8 cellular contexts compared by ENCODE assay signal in the genomic region with DNA sequence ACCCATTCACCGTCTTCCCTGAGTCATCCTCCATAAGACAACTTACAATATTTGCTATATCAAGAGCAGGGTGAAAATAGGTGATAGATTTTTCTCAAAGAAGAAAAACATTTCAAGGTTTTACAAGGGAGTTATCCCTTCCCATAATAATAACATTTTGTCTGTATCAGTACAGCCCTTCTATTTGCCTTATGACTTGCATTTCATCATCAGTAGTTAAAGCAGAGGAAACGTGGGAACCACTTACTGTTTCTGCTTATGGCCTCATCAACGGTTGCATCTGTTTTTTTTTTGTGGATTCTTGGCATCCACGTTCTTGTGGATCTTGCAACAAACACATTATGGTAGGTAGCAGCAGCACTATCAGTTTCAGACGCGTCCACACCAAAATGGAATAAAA.
A peak's percentile ranks its signal among the peaks of the same experiment; 100 is the strongest.
DNase-seq lines count a peak whose midpoint lies in the region; ATAC-seq, FAIRE-seq and TF ChIP-seq lines count a peak whose summit lies in the region.
"Not testable (repeated sequence)": the region's sequence is repeated elsewhere in the genome, so short reads cannot be mapped to it uniquely, and the experiment has no call there.

No MANE protein-coding gene starts in this region.

- FAIRE-seq in A549 (lab: Jason Lieb, UNC), result not testable (repeated sequence)

- intact Hi-C loops in PC-9 (cut with micrococcal nuclease; ENCODE audit: unreplicated experiment); left ventricle myocardium inferior (cut with micrococcal nuclease): not testable (repeated sequence)

- H3K4me3 ChIP-seq in A549 (peak overlapping the region; percentile 68), HAP-1 (peak overlapping the region; percentile 37), PC-9 (peak overlapping the region; percentile 67), ectodermal cell (ENCODE audit: insufficient read depth, low read depth, low read length) (peak overlapping the region; percentile 47), left ventricle myocardium inferior (peak overlapping the region; percentile 67), mesodermal cell (ENCODE audit: extremely low read depth, insufficient read depth, low read length, poor library complexity, severe bottlenecking) (peak overlapping the region; percentile 36)
- not testable (repeated sequence) for H3K4me3 ChIP-seq in smooth muscle cell

- not testable (repeated sequence) for BruUV-seq in PC-9 (replicated peaks; lab: Mats Ljungman, UMichigan)

- POLR2A ChIA-PET in A549 (lab: Yijun Ruan, JAX); PC-9 (lab: Charles Lee; ENCODE audit: unreplicated experiment); WTC11 (lab: Charles Lee): not testable (repeated sequence)

- DNase-seq in A549 (ENCODE audit: low read depth in 1 of 2, low spot score in 1 of 2), result peak in 1 of 2 experiments; percentile 16
- not testable (repeated sequence) for DNase-seq in HAP-1 (ENCODE audit: low spot score in 2 of 2); PC-9; WTC11 (ENCODE audit: low spot score); left ventricle myocardium inferior; smooth muscle cell (lab: John Stamatoyannopoulos, UW; ENCODE audit: unreplicated experiment)

- ATAC-seq in A549, result peak; percentile 15 to 19; a peak in 4 of 6 replicates
- ATAC-seq in WTC11, result not testable (repeated sequence)

- not testable (repeated sequence) for H3K27ac Mint-ChIP-seq in WTC11

- peak overlapping the region; percentile 98 for H3K4me3 Mint-ChIP-seq in WTC11

- H3K9me3 ChIP-seq in A549; HAP-1; PC-9 (ENCODE audit: insufficient read depth, low read depth); ectodermal cell (ENCODE audit: control insufficient read depth, low read length); left ventricle myocardium inferior (replicated peaks); mesodermal cell (ENCODE audit: control insufficient read depth, low read length); smooth muscle cell (replicated peaks; ENCODE audit: low read depth): not testable (repeated sequence)

- H4K20me1 ChIP-seq in PC-9 (ENCODE audit: insufficient read depth); smooth muscle cell (ENCODE audit: low read depth): not testable (repeated sequence)

- H3K27me3 Mint-ChIP-seq in WTC11 (ENCODE audit: low read depth), result peaks cover 22% of the 10 kb centered on the region

- in situ Hi-C loops in HAP-1 (cut with MboI; ENCODE audit: low sequenced_read_pairs), result not testable (repeated sequence)

- H2AFZ ChIP-seq in PC-9, result peak overlapping the region; percentile 87; the same call in 1 of the 2 replicates
- not testable (repeated sequence) for H2AFZ ChIP-seq in smooth muscle cell (ENCODE audit: low read depth)

- not testable (repeated sequence) for TF ChIP-seq POLR2A in A549 (IDR thresholded peaks at IDR 0.05; ENCODE audit: low read length)

- H3K4me1 Mint-ChIP-seq in WTC11, result not testable (repeated sequence)

- not testable (repeated sequence) for H3F3A ChIP-seq in PC-9 (ENCODE audit: insufficient read depth, low read depth); smooth muscle cell (ENCODE audit: low read depth)

- H3K4me2 ChIP-seq in A549 (peak overlapping the region; percentile 63), PC-9 (peak overlapping the region; percentile 85), smooth muscle cell (peak overlapping the region; percentile 31)

- H3K27me3 ChIP-seq in HAP-1 (ENCODE audit: low read depth); PC-9 (ENCODE audit: insufficient read depth, low read depth); ectodermal cell (ENCODE audit: control insufficient read depth, insufficient read depth, low read length, poor library complexity, severe bottlenecking); left ventricle myocardium inferior (ENCODE audit: low read depth); smooth muscle cell (ENCODE audit: low read depth): not testable (repeated sequence)

- not testable (repeated sequence) for TF ChIP-seq RAD21 in A549 (conservative IDR thresholded peaks at IDR 0.05 in 1 of 2, IDR thresholded peaks at IDR 0.05 in 1 of 2)

- WGBS in A549 (ENCODE audit: missing lambda C conversion rate), result under 1% methylated on average over 6 of the region's 6 CpGs
- 5 to 14% methylated on average over 2 to 4 of the region's 6 CpGs for WGBS in ectodermal cell, 2 experiments
- 0% methylated on average over 2 of the region's 6 CpGs; no CpG with 5 or more reads in 1 of the 2 experiments for WGBS in mesodermal cell (ENCODE audit: insufficient coverage in 2 of 2), 2 experiments
- WGBS in smooth muscle cell (ENCODE audit: low lambda C conversion rate), result 62% methylated on average over 6 of the region's 6 CpGs

- H3K36me3 ChIP-seq in HAP-1 (replicated peaks); PC-9 (ENCODE audit: low read depth); ectodermal cell (ENCODE audit: control insufficient read depth, insufficient read depth, low read length); left ventricle myocardium inferior; mesodermal cell (ENCODE audit: control insufficient read depth, insufficient read depth, low read length); smooth muscle cell (ENCODE audit: low read depth): not testable (repeated sequence)

- H3K4me1 ChIP-seq in A549; HAP-1; PC-9 (replicated peaks; ENCODE audit: insufficient read depth); ectodermal cell (ENCODE audit: control insufficient read depth, insufficient read depth, low read length); left ventricle myocardium inferior; mesodermal cell (ENCODE audit: control insufficient read depth, insufficient read depth, low read length, poor library complexity, severe bottlenecking); smooth muscle cell (ENCODE audit: low read depth): not testable (repeated sequence)

- not testable (repeated sequence) for H3K79me2 ChIP-seq in PC-9 (ENCODE audit: low read depth); smooth muscle cell (ENCODE audit: low read depth)

- CTCF ChIA-PET in A549 (lab: Yijun Ruan, JAX); PC-9 (lab: Charles Lee); WTC11 (lab: Charles Lee): not testable (repeated sequence)

- H3K9me2 ChIP-seq in PC-9 (ENCODE audit: insufficient read depth), result not testable (repeated sequence)

- not testable (repeated sequence) for H3K36me3 Mint-ChIP-seq in WTC11

- peak overlapping the region; percentile 85 to 87 for H3K27ac ChIP-seq in A549
- H3K27ac ChIP-seq in PC-9; ectodermal cell (ENCODE audit: insufficient read depth, low read depth, low read length, poor library complexity, severe bottlenecking); left ventricle myocardium inferior (replicated peaks); mesodermal cell (ENCODE audit: low read depth, low read length, severe bottlenecking); smooth muscle cell (ENCODE audit: low read depth): not testable (repeated sequence)

- H3K9me3 Mint-ChIP-seq in WTC11, result not testable (repeated sequence)

- TF ChIP-seq CTCF in A549 (IDR thresholded peaks at IDR 0.05); PC-9 (conservative IDR thresholded peaks at IDR 0.05); WTC11 (IDR thresholded peaks at IDR 0.05); left ventricle myocardium inferior (IDR thresholded peaks at IDR 0.05; ENCODE audit: borderline replicate concordance); smooth muscle cell (IDR thresholded peaks at IDR 0.05; ENCODE audit: borderline replicate concordance, insufficient read depth, poor library complexity, severe bottlenecking): not testable (repeated sequence)

- H3K9ac ChIP-seq in smooth muscle cell (ENCODE audit: low read depth), result not testable (repeated sequence)

- not testable (repeated sequence) for TF ChIP-seq EP300 in A549 (IDR thresholded peaks at IDR 0.05)

Comparison
In these comparisons a context has a peak if more than half of its experiments do, and no peak if none do; other contexts are left out.
1. H3K4me2 ChIP-seq: peak in every context shown above with its lines; median percentile 85 in PC-9; 63 in A549; 31 in smooth muscle cell.